In genomic region chr22:48574776-48575566, GRCh38 we compare ENCODE assay signal across 9 cellular contexts.
DNase-seq lines count a peak whose midpoint lies in the region; ATAC-seq and TF ChIP-seq lines count a peak whose summit lies in the region.
"Had no signal": no experiment of that assay in that cellular context is flagged by ENCODE, and none has a peak within 500 bp of the region (broad histone marks: within the 10 kb centered on the region; RNA-seq: fewer than 3 reads in every experiment).

No MANE protein-coding gene starts in this region.

- H3K79me2 ChIP-seq in Karpas-422 (ENCODE audit: low read length), result no peaks in the 10 kb centered on the region

- TF ChIP-seq CTCF in brain microvascular endothelial cell (IDR thresholded peaks at IDR 0.05; ENCODE audit: low read depth, low read length, missing control alignments) (peak; percentile 19), lung (IDR thresholded peaks at IDR 0.05; ENCODE audit: control extremely low read depth, extremely low read depth) (peak; percentile 13)

- no peak overlapping the region for H3K27ac ChIP-seq in brain microvascular endothelial cell
- H3K27ac ChIP-seq in lung (ENCODE audit: low read depth in 1 of 2, low read length in 1 of 2), result no peak overlapping the region
- no peak overlapping the region for H3K27ac ChIP-seq in urinary bladder (ENCODE audit: low read depth)
- no peak overlapping the region for H3K27ac ChIP-seq in Karpas-422 (ENCODE audit: low read length)
- H3K27ac ChIP-seq: KMS-11 had no signal

- H3K4me1 ChIP-seq in lung (ENCODE audit: control insufficient read depth in 2 of 2, insufficient read depth in 2 of 2, low read length in 2 of 2) (peaks cover 0 to 6% of the 10 kb centered on the region in 2 donors), urinary bladder (ENCODE audit: insufficient read depth) (peaks cover 5% of the 10 kb centered on the region), Karpas-422 (ENCODE audit: low read length) (no peaks in the 10 kb centered on the region)

- H3K9me2 ChIP-seq in Karpas-422 (replicated peaks; ENCODE audit: insufficient read depth, low read length), result no peaks in the 10 kb centered on the region

- in situ Hi-C loops in brain microvascular endothelial cell (cut with HindIII; ENCODE audit: low pct_ligation_motif_present, low sequenced_read_pairs), result no loop called here

- 10 to 12% methylated on average over 59 to 84 of the region's 84 CpGs for WGBS in lung, 2 donors
- WGBS in urinary bladder, result 10% methylated on average over 84 of the region's 84 CpGs

- H3K9me3 ChIP-seq in lung (ENCODE audit: control insufficient read depth in 2 of 2, insufficient read depth in 1 of 2, low read length in 1 of 2), result peaks cover 0 to 8% of the 10 kb centered on the region in 2 donors
- peaks cover 6% of the 10 kb centered on the region for H3K9me3 ChIP-seq in Karpas-422 (ENCODE audit: low read length)

- no peak overlapping the region for H3K4me3 ChIP-seq in brain microvascular endothelial cell (ENCODE audit: low read depth, low read length)
- peak overlapping the region; percentile 11 for H3K4me3 ChIP-seq in lung
- H3K4me3 ChIP-seq in urinary bladder (ENCODE audit: low read depth, low read length), result peak overlapping the region; percentile 47
- no peak overlapping the region for H3K4me3 ChIP-seq in Karpas-422 (ENCODE audit: low read length)

- peak; percentile 50 for DNase-seq in DMS153 (lab: John Stamatoyannopoulos, UW)
- DNase-seq in NCI-H128 (lab: John Stamatoyannopoulos, UW; ENCODE audit: unreplicated experiment), result peak; percentile 30
- no peak for DNase-seq in brain microvascular endothelial cell
- DNase-seq in lung (ENCODE audit: low spot score), result peak; percentile 34
- no peak for DNase-seq in GDM1 (lab: John Stamatoyannopoulos, UW)
- DNase-seq in Karpas-422, result no peak

- H4K20me1 ChIP-seq in Karpas-422 (ENCODE audit: insufficient read depth, low read depth, low read length), result peaks cover 4% of the 10 kb centered on the region; the same call in 1 of the 2 replicates

- H3K9ac ChIP-seq in Karpas-422 (ENCODE audit: low read length), result no peak overlapping the region
- H3K9ac ChIP-seq: KMS-11 had no signal

- H3K4me2 ChIP-seq in Karpas-422 (ENCODE audit: low read depth, low read length, poor library complexity, severe bottlenecking), result no peak overlapping the region
- H3K4me2 ChIP-seq: KMS-11 had no signal

- H2AFZ ChIP-seq in Karpas-422 (ENCODE audit: low read length), result no peak overlapping the region

- H3K36me3 ChIP-seq in brain microvascular endothelial cell (replicated peaks), result no peaks in the 10 kb centered on the region
- H3K36me3 ChIP-seq in lung (ENCODE audit: control insufficient read depth in 2 of 2, insufficient read depth in 2 of 2, low read length in 2 of 2), result no peaks in the 10 kb centered on the region
- H3K36me3 ChIP-seq in urinary bladder (ENCODE audit: insufficient read depth), result no peaks in the 10 kb centered on the region
- H3K36me3 ChIP-seq in Karpas-422 (ENCODE audit: insufficient read depth, low read length), result no peaks in the 10 kb centered on the region

- ATAC-seq in lung (ENCODE audit: insufficient read depth, low FRiP score) (peak; percentile 74), GM18867 (IDR thresholded peaks at IDR 0.05; ENCODE audit: unreplicated experiment) (no peak)

- H3K27me3 ChIP-seq in brain microvascular endothelial cell (replicated peaks) (peaks cover 19% of the 10 kb centered on the region), lung (ENCODE audit: control insufficient read depth, insufficient read depth) (peaks cover 19% of the 10 kb centered on the region), Karpas-422 (ENCODE audit: low read length) (no peaks in the 10 kb centered on the region)

Comparison
In these comparisons a context has a peak if more than half of its experiments do, and no peak if none do; other contexts are left out.
1. DNase-seq: peak in DMS153 (single experiment), NCI-H128 (single experiment) and lung (single experiment); none in brain microvascular endothelial cell (single experiment), GDM1 (single experiment) and Karpas-422 (single experiment).
2. H3K4me3 ChIP-seq: peak in lung (single experiment) and urinary bladder (single experiment); none in brain microvascular endothelial cell (single experiment) and Karpas-422 (single experiment).